17 cellular contexts compared by ENCODE assay signal in genomic region chr6:20868397-20869185, GRCh38.
DNase-seq lines count a peak whose midpoint lies in the region; ATAC-seq and TF ChIP-seq lines count a peak whose summit lies in the region.
"Had no signal": no experiment of that assay in that cellular context is flagged by ENCODE, and none has a peak within 500 bp of the region (broad histone marks: within the 10 kb centered on the region; RNA-seq: fewer than 3 reads in every experiment).

No MANE protein-coding gene starts in this region.

- no peaks in the 10 kb centered on the region for H4K20me1 ChIP-seq in SK-N-SH (ENCODE audit: insufficient read depth)

- peaks cover 0 to 3% of the 10 kb centered on the region in 2 donors for H3K36me3 Mint-ChIP-seq in stimulated activated naive B cell treated with anti-CD40 and anti-IgM and Interleukin-4, amounts not matched to agents 10 μg/mL and 1 μg/mL and 100 μg/mL, for 72 hours
- H3K36me3 Mint-ChIP-seq: type B pancreatic cell had no signal

- ATAC-seq in SK-N-SH treated with all-trans-retinoic acid at 6 μM for 48 hours: no peak
- ATAC-seq in stimulated activated naive B cell treated with anti-CD40 and anti-IgM and Interleukin-4, amounts not matched to agents 10 μg/mL and 1 μg/mL and 100 μg/mL, for 72 hours (replicated peaks): no peak
- ATAC-seq: Panc1 had no signal

- no peaks in the 10 kb centered on the region for H3K79me2 ChIP-seq in SK-N-SH (ENCODE audit: insufficient read depth)

- peak overlapping the region in 1 of 2 experiments; percentile 82; a peak in 2 of 4 replicates for H3K27ac ChIP-seq in SK-N-SH (ENCODE audit: low read depth in 2 of 2, low read length in 1 of 2)

- 96% methylated on average over 9 of the region's 9 CpGs for WGBS in SK-N-SH (ENCODE audit: low lambda C conversion rate)

- H3K27me3 ChIP-seq in SK-N-SH (ENCODE audit: insufficient read depth): no peaks in the 10 kb centered on the region
- no peaks in the 10 kb centered on the region for H3K27me3 ChIP-seq in endocrine pancreas (ENCODE audit: control insufficient read depth, insufficient read depth, low read length)
- H3K27me3 ChIP-seq: MG63 had no signal

- H3K4me3 Mint-ChIP-seq in stimulated activated naive B cell treated with anti-CD40 and anti-IgM and Interleukin-4, amounts not matched to agents 10 μg/mL and 1 μg/mL and 100 μg/mL, for 72 hours: no peak overlapping the region
- H3K4me3 Mint-ChIP-seq: activated CD4-positive, alpha-beta memory T cell treated with anti-CD3 and anti-CD28 coated beads, Interleukin-2, amount 10 ng/mL, durations not matched to agents 7 days and 5 days; T-helper 2 cell treated with Interferon-gamma antibody and Interleukin-4, amounts not matched to agents 5 μg/mL and 100 μg/mL, for 36 hours; type B pancreatic cell had no signal

- H3K9me3 Mint-ChIP-seq in stimulated activated naive B cell treated with anti-CD40 and anti-IgM and Interleukin-4, amounts not matched to agents 10 μg/mL and 1 μg/mL and 100 μg/mL, for 72 hours: no peaks in the 10 kb centered on the region
- H3K9me3 Mint-ChIP-seq: activated CD4-positive, alpha-beta memory T cell treated with anti-CD3 and anti-CD28 coated beads, Interleukin-2, amount 10 ng/mL, durations not matched to agents 7 days and 5 days; T-helper 2 cell treated with Interferon-gamma antibody and Interleukin-4, amounts not matched to agents 5 μg/mL and 100 μg/mL, for 36 hours; type B pancreatic cell had no signal

- H3K4me1 ChIP-seq in SK-N-SH (ENCODE audit: control insufficient read depth in 1 of 2, insufficient read depth in 2 of 2, low read depth in 1 of 2, low read length in 1 of 2) (peaks cover 0 to 17% of the 10 kb centered on the region in 2 experiments; a peak in 2 of 4 replicates), endocrine pancreas (ENCODE audit: control insufficient read depth, insufficient read depth, low read length) (peaks cover 17% of the 10 kb centered on the region)

- H2AFZ ChIP-seq in SK-N-SH (ENCODE audit: low read depth): no peak overlapping the region

- CTCF ChIA-PET in SK-N-SH (lab: Yijun Ruan, JAX): no interaction called here

- no peaks in the 10 kb centered on the region for H3F3A ChIP-seq in SK-N-SH (replicated peaks; ENCODE audit: insufficient read depth)

- H3K4me3 ChIP-seq in SK-N-SH (ENCODE audit: low read depth in 2 of 2, low read length in 1 of 2) (no peak overlapping the region), endocrine pancreas (ENCODE audit: control insufficient read depth, insufficient read depth, low read length) (peak overlapping the region; percentile 50)
- H3K4me3 ChIP-seq: MG63 had no signal

- H3K4me2 ChIP-seq in SK-N-SH: no peak overlapping the region

- H3K27ac Mint-ChIP-seq in stimulated activated naive B cell treated with anti-CD40 and anti-IgM and Interleukin-4, amounts not matched to agents 10 μg/mL and 1 μg/mL and 100 μg/mL, for 72 hours: peak overlapping the region; percentile 47
- H3K27ac Mint-ChIP-seq: activated CD4-positive, alpha-beta memory T cell treated with anti-CD3 and anti-CD28 coated beads, Interleukin-2, amount 10 ng/mL, durations not matched to agents 7 days and 5 days; T-helper 2 cell treated with Interferon-gamma antibody and Interleukin-4, amounts not matched to agents 5 μg/mL and 100 μg/mL, for 36 hours; type B pancreatic cell had no signal

- H3K9me3 ChIP-seq in SK-N-SH: no peaks in the 10 kb centered on the region
- no peaks in the 10 kb centered on the region for H3K9me3 ChIP-seq in endocrine pancreas (ENCODE audit: control insufficient read depth, low read length)
- H3K9me3 ChIP-seq: MG63 had no signal

- no peaks in the 10 kb centered on the region for H3K36me3 ChIP-seq in SK-N-SH (replicated peaks in 1 of 2; ENCODE audit: control insufficient read depth in 1 of 2, insufficient read depth in 2 of 2, low read length in 1 of 2)
- H3K36me3 ChIP-seq in endocrine pancreas (ENCODE audit: control insufficient read depth, insufficient read depth, low read length): no peaks in the 10 kb centered on the region
- H3K36me3 ChIP-seq: MG63 had no signal

- no peaks in the 10 kb centered on the region for H3K4me1 Mint-ChIP-seq in stimulated activated naive B cell treated with anti-CD40 and anti-IgM and Interleukin-4, amounts not matched to agents 10 μg/mL and 1 μg/mL and 100 μg/mL, for 72 hours
- H3K4me1 Mint-ChIP-seq: activated CD4-positive, alpha-beta memory T cell treated with anti-CD3 and anti-CD28 coated beads, Interleukin-2, amount 10 ng/mL, durations not matched to agents 7 days and 5 days had no signal

- H3K27me3 Mint-ChIP-seq in stimulated activated naive B cell treated with anti-CD40 and anti-IgM and Interleukin-4, amounts not matched to agents 10 μg/mL and 1 μg/mL and 100 μg/mL, for 72 hours: no peaks in the 10 kb centered on the region
- H3K27me3 Mint-ChIP-seq: activated CD4-positive, alpha-beta memory T cell treated with anti-CD3 and anti-CD28 coated beads, Interleukin-2, amount 10 ng/mL, durations not matched to agents 7 days and 5 days; type B pancreatic cell had no signal

- no peak for TF ChIP-seq CTCF in SK-N-SH (IDR thresholded peaks at IDR 0.05)

- peak; percentile 24 for DNase-seq in SK-N-SH
- DNase-seq in NCI-H2171 treated with DMSO at 0.1 percent for 48 hours (lab: John Stamatoyannopoulos, UW): peak; percentile 98
- no peak for DNase-seq in stimulated activated naive B cell treated with anti-CD40 and anti-IgM and Interleukin-4, amounts not matched to agents 10 μg/mL and 1 μg/mL and 100 μg/mL, for 72 hours
- no peak for DNase-seq in activated CD4-positive, alpha-beta T cell treated with anti-CD3 and anti-CD28 coated beads, Interleukin-2, amount 50 U/mL, for 48 hours
- DNase-seq in epidermal melanocyte (ENCODE audit: insufficient read length, low spot score): no peak
- DNase-seq in stimulated activated CD4-positive, alpha-beta T cell treated with anti-CD3 and anti-CD28 coated beads, Interleukin-4, amount 100 ng/mL, for 4 hours: no peak
- DNase-seq: 8988T; activated CD4-positive, alpha-beta memory T cell treated with anti-CD3 and anti-CD28 coated beads, Interleukin-2, amount 10 ng/mL, durations not matched to agents 7 days and 5 days; activated naive CD4-positive, alpha-beta T cell treated with anti-CD3 and anti-CD28 coated beads, Interleukin-2, amount 50 U/mL, for 16 hours; hypothalamus; mammary epithelial cell; MG63 had no signal

- 0 out of 4 replicates have a peak, but pooled peaks of 1 of the 2 experiments have one; percentile 36 for TF ChIP-seq EP300 in SK-N-SH (IDR thresholded peaks at IDR 0.05; ENCODE audit: borderline replicate concordance in 1 of 2, low read depth in 1 of 2, low read length in 1 of 2)

- H3K9ac ChIP-seq in SK-N-SH (no peak overlapping the region), endocrine pancreas (ENCODE audit: control insufficient read depth, insufficient read depth, low read length) (no peak overlapping the region)

- no peak for TF ChIP-seq RAD21 in SK-N-SH (IDR thresholded peaks at IDR 0.05; ENCODE audit: low read length)

- POLR2A ChIA-PET in SK-N-SH (lab: Yijun Ruan, JAX): no interaction called here

- no peaks in the 10 kb centered on the region for H3K9me2 ChIP-seq in SK-N-SH

TF ChIP-seq in SK-N-SH, 30 proteins besides CTCF, POLR2A, EP300 and RAD21:
- TF ChIP-seq EZH2phosphoT487 (IDR thresholded peaks at IDR 0.05; ENCODE audit: borderline replicate concordance, low read depth) (no peak), RCOR1 (IDR thresholded peaks at IDR 0.05; ENCODE audit: low read length) (no peak), SMC3 (IDR thresholded peaks at IDR 0.05; ENCODE audit: low read depth, low read length) (0 out of 2 replicates have a peak, but pooled peaks have one; percentile 1)

TF ChIP-seq in SK-N-SH treated with all-trans-retinoic acid at 6 μM for 48 hours, 23 proteins besides CTCF, POLR2A, EP300 and RAD21:
- no peak for TF ChIP-seq TCF4 (CRISPR knock-in tag; IDR thresholded peaks at IDR 0.05; ENCODE audit: borderline replicate concordance)
- no peak for TF ChIP-seq CSRNP3 (CRISPR knock-in tag; IDR thresholded peaks at IDR 0.05)
- no peak for TF ChIP-seq ZNF565 (CRISPR knock-in tag; conservative IDR thresholded peaks at IDR 0.05; ENCODE audit: low read depth)
- no peak for TF ChIP-seq BACH2 (CRISPR knock-in tag; IDR thresholded peaks at IDR 0.05; ENCODE audit: borderline replicate concordance)
- TF ChIP-seq ESRRG (CRISPR knock-in tag; IDR thresholded peaks at IDR 0.05): no peak

Comparison
In these comparisons a context has a peak if more than half of its experiments do, and no peak if none do; other contexts are left out.
1. DNase-seq: peak in SK-N-SH (single experiment) and NCI-H2171 treated with DMSO at 0.1 percent for 48 hours (single experiment); none in stimulated activated naive B cell treated with anti-CD40 and anti-IgM and Interleukin-4, amounts not matched to agents 10 μg/mL and 1 μg/mL and 100 μg/mL, for 72 hours (single experiment), activated CD4-positive, alpha-beta T cell treated with anti-CD3 and anti-CD28 coated beads, Interleukin-2, amount 50 U/mL, for 48 hours (0 of 2), epidermal melanocyte (single experiment) and stimulated activated CD4-positive, alpha-beta T cell treated with anti-CD3 and anti-CD28 coated beads, Interleukin-4, amount 100 ng/mL, for 4 hours (0 of 2).